Comparison of ENCODE assay signal across 1 cellular context in the genomic region with DNA sequence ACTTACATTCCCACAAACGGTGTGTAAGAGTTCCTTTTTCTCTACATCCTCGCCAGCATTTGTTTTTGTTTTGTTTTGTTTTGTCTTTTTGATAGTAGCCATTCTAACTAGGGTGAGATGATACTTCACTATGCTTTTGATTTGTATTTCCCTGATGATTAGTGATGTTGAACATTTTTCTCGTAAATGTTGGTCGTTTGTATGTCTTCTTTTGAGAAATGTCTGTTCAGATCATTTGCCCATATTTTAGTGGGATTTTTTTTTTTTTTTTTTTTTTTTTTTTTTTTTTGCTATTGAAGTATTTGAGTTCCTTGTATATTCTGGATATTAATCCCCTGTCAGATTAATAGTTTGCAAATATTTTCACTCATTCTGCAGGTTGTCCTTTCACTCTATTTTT.
TF ChIP-seq lines count a peak whose summit lies in the region.

No MANE protein-coding gene starts in this region.

TF ChIP-seq in HEK293, 187 proteins besides CTCF, POLR2A, EP300 and RAD21 (continued from another document):
- TF ChIP-seq, protein P1, sequence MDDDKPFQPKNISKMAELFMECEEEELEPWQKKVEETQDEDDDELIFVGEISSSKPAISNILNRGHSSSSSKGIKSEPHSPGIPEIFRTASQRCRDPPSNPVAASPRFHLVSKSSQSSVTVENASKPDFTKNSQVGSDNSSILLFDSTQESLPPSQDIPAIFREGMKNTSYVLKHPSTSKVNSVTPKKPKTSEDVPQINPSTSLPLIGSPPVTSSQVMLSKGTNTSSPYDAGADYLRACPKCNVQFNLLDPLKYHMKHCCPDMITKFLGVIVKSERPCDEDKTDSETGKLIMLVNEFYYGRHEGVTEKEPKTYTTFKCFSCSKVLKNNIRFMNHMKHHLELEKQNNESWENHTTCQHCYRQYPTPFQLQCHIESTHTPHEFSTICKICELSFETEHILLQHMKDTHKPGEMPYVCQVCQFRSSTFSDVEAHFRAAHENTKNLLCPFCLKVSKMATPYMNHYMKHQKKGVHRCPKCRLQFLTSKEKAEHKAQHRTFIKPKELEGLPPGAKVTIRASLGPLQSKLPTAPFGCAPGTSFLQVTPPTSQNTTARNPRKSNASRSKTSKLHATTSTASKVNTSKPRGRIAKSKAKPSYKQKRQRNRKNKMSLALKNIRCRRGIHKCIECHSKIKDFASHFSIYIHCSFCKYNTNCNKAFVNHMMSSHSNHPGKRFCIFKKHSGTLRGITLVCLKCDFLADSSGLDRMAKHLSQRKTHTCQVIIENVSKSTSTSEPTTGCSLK (tag by site-specific recombination; IDR thresholded peaks at IDR 0.05): no peak
- no peak for TF ChIP-seq ZIC2 (tag by site-specific recombination; IDR thresholded peaks at IDR 0.05)
